8 cellular contexts compared by ENCODE assay signal in genomic region chr20:41095110-41095969, GRCh38. TPM values are rescaled to one million over a fixed set of nuclear protein-coding genes. Genes with fewer than 3 reads are reported as not detected.
DNase-seq lines count a peak whose midpoint lies in the region; ATAC-seq and TF ChIP-seq lines count a peak whose summit lies in the region.

No MANE protein-coding gene starts in this region.

- intact Hi-C loops in activated CD4-positive, alpha-beta T cell treated with anti-CD3 and anti-CD28 coated beads for 36 hours (cut with DNase I, micrococcal nuclease): loop anchor here (1.0 to 10.0 kb wide), 6 partner anchors 47 to 341 kb away; partner anchors contain the start of genes LPIN3 (in 1 of the 2) and TOP1 (in 1 of the 2)

- POLR2A ChIA-PET in activated CD4-positive, alpha-beta T cell treated with anti-CD3 and anti-CD28 coated beads for 36 hours (lab: Charles Lee): interaction anchor here (0.5 to 1.9 kb wide), 3 partner anchors 48 to 104 kb away, joined by 3 to 11 read pairs (median 3); no protein-coding TSS in a partner anchor

- CTCF ChIA-PET in activated CD4-positive, alpha-beta T cell treated with anti-CD3 and anti-CD28 coated beads for 36 hours (lab: Charles Lee): interaction anchor here (0.7 to 13.0 kb wide), 49 partner anchors 9 to 361 kb away, joined by 3 to 279 read pairs (median 5); partner anchors contain the start of genes LPIN3 and TOP1

- H3K4me3 Mint-ChIP-seq in activated CD4-positive, alpha-beta T cell treated with anti-CD3 and anti-CD28 coated beads for 36 hours: no peak overlapping the region

- H3K27ac ChIP-seq in coronary artery (no peak overlapping the region), liver (ENCODE audit: low read depth in 1 of 2, low read length in 2 of 2) (no peak overlapping the region)

- peak; percentile 72 for TF ChIP-seq CTCF in coronary artery (IDR thresholded peaks at IDR 0.05)
- peak; percentile 77 for TF ChIP-seq CTCF in liver (IDR thresholded peaks at IDR 0.05; ENCODE audit: low read depth, low read length, missing input control)

- H3K9me3 ChIP-seq in liver (ENCODE audit: control insufficient read depth in 4 of 4, low read length in 3 of 4): no peaks in the 10 kb centered on the region

- no peaks in the 10 kb centered on the region for H3K27me3 Mint-ChIP-seq in activated CD4-positive, alpha-beta T cell treated with anti-CD3 and anti-CD28 coated beads for 36 hours

- H3K27ac Mint-ChIP-seq in activated CD4-positive, alpha-beta T cell treated with anti-CD3 and anti-CD28 coated beads for 36 hours: no peak overlapping the region

- in situ Hi-C loops in ACHN (cut with HindIII; ENCODE audit: low pct_ligation_motif_present, low pct_unique_long_range_greater_than_20kb, low sequenced_read_pairs): no loop called here

- TF ChIP-seq RAD21 in liver (IDR thresholded peaks at IDR 0.05): peak; percentile 87

- H3K9me3 Mint-ChIP-seq in activated CD4-positive, alpha-beta T cell treated with anti-CD3 and anti-CD28 coated beads for 36 hours (ENCODE audit: low read depth): no peaks in the 10 kb centered on the region

- H3K27me3 ChIP-seq in liver (ENCODE audit: control insufficient read depth in 4 of 4, insufficient read depth in 4 of 4, low read length in 3 of 4): no peaks in the 10 kb centered on the region

- H3K9ac ChIP-seq in liver (ENCODE audit: low read depth in 1 of 2, low read length in 2 of 2): no peak overlapping the region

- peaks cover 7 to 44% (median 37%) of the 10 kb centered on the region in 4 donors for H3K36me3 ChIP-seq in liver (ENCODE audit: control insufficient read depth in 4 of 4, insufficient read depth in 3 of 4, low read depth in 1 of 4, low read length in 3 of 4)

- peaks cover 10% of the 10 kb centered on the region for H3K4me1 Mint-ChIP-seq in activated CD4-positive, alpha-beta T cell treated with anti-CD3 and anti-CD28 coated beads for 36 hours

- H3K4me1 ChIP-seq in liver (ENCODE audit: control insufficient read depth in 4 of 4, insufficient read depth in 4 of 4, low read length in 3 of 4): peaks cover 0 to 15% (median 13%) of the 10 kb centered on the region in 4 donors

- peaks cover 55% of the 10 kb centered on the region for H3K36me3 Mint-ChIP-seq in activated CD4-positive, alpha-beta T cell treated with anti-CD3 and anti-CD28 coated beads for 36 hours (ENCODE audit: low read depth)

- 45% methylated on average over 7 of the region's 7 CpGs for WGBS in liver

- peak; percentile 65 for ATAC-seq in GM19351 (IDR thresholded peaks at IDR 0.05; ENCODE audit: unreplicated experiment)
- ATAC-seq in activated CD4-positive, alpha-beta T cell treated with anti-CD3 and anti-CD28 coated beads for 36 hours: peak; percentile 54
- ATAC-seq in HG02885 (IDR thresholded peaks at IDR 0.05; ENCODE audit: poor library complexity, unreplicated experiment): no peak

- DNase-seq in ACHN: peak; percentile 46
- DNase-seq in NCI-H345 (lab: John Stamatoyannopoulos, UW): peak; percentile 61
- DNase-seq in activated CD4-positive, alpha-beta T cell treated with anti-CD3 and anti-CD28 coated beads for 36 hours: peak; percentile 68
- DNase-seq in coronary artery (ENCODE audit: low spot score): no peak
- DNase-seq in stimulated activated CD8-positive, alpha-beta memory T cell treated with anti-CD3 and anti-CD28 coated beads, Interleukin-15, amount 100 ng/mL, for 4 hours (ENCODE audit: low read depth in 2 of 2): peak; percentile 19 to 26

- H3K4me3 ChIP-seq in coronary artery (no peak overlapping the region), liver (ENCODE audit: low read depth in 1 of 3, low read length in 3 of 3) (no peak overlapping the region)

TF ChIP-seq in liver, 16 proteins besides CTCF, POLR2A, EP300 and RAD21:
- TF ChIP-seq EGR1 (IDR thresholded peaks at IDR 0.05; ENCODE audit: low read depth in 2 of 2): no peak
- TF ChIP-seq SP1 (IDR thresholded peaks at IDR 0.05): no peak
- TF ChIP-seq NR2F2 (IDR thresholded peaks at IDR 0.05): peak; percentile 15
- TF ChIP-seq REST (IDR thresholded peaks at IDR 0.05): no peak
- no peak for TF ChIP-seq HNF4G (IDR thresholded peaks at IDR 0.05)
- TF ChIP-seq YY1 (IDR thresholded peaks at IDR 0.05): peak; percentile 64
- TF ChIP-seq GABPA (IDR thresholded peaks at IDR 0.05 in 1 of 2, conservative IDR thresholded peaks at IDR 0.05 in 1 of 2): no peak
- TF ChIP-seq RXRA (IDR thresholded peaks at IDR 0.05): no peak

RNA-seq across cellular contexts. Expression of gene PLCG1, which starts 42.0 kb away (rescaled TPM):
- 100 to 1,000 TPM; 185 to 230 TPM for total RNA-seq in activated CD4-positive, alpha-beta T cell treated with anti-CD3 and anti-CD28 coated beads for 36 hours
- 10 to 100 TPM; 25.8 to 30.4 TPM for total RNA-seq in liver
- polyA plus RNA-seq in liver: 1 to 10 TPM; 2.0 to 6.3 TPM

Comparison
In these comparisons a context has a peak if more than half of its experiments do, and no peak if none do; other contexts are left out.
1. RNA of gene PLCG1, which starts 42.0 kb away (total RNA-seq): 185 to 230 TPM in activated CD4-positive, alpha-beta T cell treated with anti-CD3 and anti-CD28 coated beads for 36 hours; 25.8 to 30.4 TPM in liver; every median in the first group is over 4 times any median in the second.